In genomic region chr7:188727-189500, GRCh38 we compare ENCODE assay signal across 1 cellular context.
TF ChIP-seq lines count a peak whose summit lies in the region.

No MANE protein-coding gene starts in this region.

TF ChIP-seq in WTC11, 78 proteins besides CTCF, POLR2A, EP300 and RAD21 (continued from another document):
- TF ChIP-seq AFF4 (CRISPR knock-in tag; IDR thresholded peaks at IDR 0.05; ENCODE audit: borderline replicate concordance), result no peak
- TF ChIP-seq USF1 (CRISPR knock-in tag; IDR thresholded peaks at IDR 0.05), result peak; percentile 69; the same call in 1 of the 2 replicates
- 0 out of 2 replicates have a peak, but pooled peaks have one; percentile 5 for TF ChIP-seq FOXP4 (CRISPR knock-in tag; IDR thresholded peaks at IDR 0.05)
